8 cellular contexts compared by ENCODE assay signal in the genomic region with DNA sequence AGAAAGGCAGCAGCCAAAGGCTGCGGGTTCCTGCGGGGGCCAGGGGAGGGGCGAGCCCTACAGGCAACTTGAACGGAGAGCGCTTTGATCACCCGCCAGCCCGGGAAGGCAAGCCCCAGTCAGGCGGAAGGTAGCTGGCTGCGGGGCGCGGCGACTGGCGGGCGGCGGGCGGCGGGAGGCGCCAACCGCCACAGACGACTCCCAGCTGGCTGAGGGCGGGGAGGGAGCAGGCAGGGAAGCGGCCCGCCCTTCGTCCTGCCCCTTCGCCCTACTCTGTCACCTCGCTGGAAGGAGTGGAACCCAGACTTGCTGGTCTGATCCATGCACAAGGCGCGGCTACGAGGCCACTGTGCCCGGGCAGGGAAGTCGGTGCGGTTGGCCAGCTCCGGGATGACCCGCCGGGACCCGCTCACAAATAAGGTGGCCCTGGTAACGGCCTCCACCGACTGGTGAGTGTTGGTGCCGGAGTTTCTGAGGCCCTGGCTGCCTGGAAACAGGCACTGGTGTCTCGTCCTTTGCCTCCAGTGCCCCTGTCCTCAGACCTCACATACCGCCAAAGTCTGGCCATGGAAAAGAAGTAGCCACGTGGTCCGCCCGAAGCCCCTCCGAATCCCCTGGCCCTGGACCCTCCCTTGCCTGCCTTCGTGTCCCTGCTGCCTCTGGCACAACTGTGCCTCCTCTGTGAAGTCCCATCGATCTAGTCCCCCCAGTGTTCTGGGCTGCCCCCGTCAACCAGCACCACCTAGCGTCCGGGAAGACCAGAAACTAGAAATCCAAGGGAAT. TPM values are rescaled to one million over a fixed set of nuclear protein-coding genes. Genes with fewer than 3 reads are reported as not detected.
DNase-seq lines count a peak whose midpoint lies in the region; ATAC-seq and TF ChIP-seq lines count a peak whose summit lies in the region.
"Not testable (repeated sequence)": the region's sequence is repeated elsewhere in the genome, so short reads cannot be mapped to it uniquely, and the experiment has no call there.

No MANE protein-coding gene starts in this region.

- H3K4me2 ChIP-seq in neural progenitor cell: peak overlapping the region; percentile 93

- H3K27ac Mint-ChIP-seq in activated naive CD4-positive, alpha-beta T cell treated with anti-CD3 and anti-CD28 coated beads, Interleukin-2, amount 50 U/mL, for 72 hours: peak overlapping the region; percentile 89 to 92
- H3K27ac Mint-ChIP-seq in neural progenitor cell: peak overlapping the region; percentile 87

- not testable (repeated sequence) for H3K9ac ChIP-seq in neural progenitor cell
- H3K9ac ChIP-seq in subcutaneous abdominal adipose tissue (ENCODE audit: low read length in 5 of 5): peak overlapping the region in 4 of 5 donors; percentile 74 to 85 (median 77)

- H3K27ac ChIP-seq in neural progenitor cell: not testable (repeated sequence)
- peak overlapping the region; percentile 78 for H3K27ac ChIP-seq in subcutaneous abdominal adipose tissue (ENCODE audit: low read depth, low read length)

- H2AFZ ChIP-seq in neural progenitor cell (replicated peaks): peak overlapping the region; percentile 98

- H3K79me2 ChIP-seq in neural progenitor cell (ENCODE audit: low read depth): not testable (repeated sequence)

- H3K4me1 ChIP-seq in neural progenitor cell: not testable (repeated sequence)
- H3K4me1 ChIP-seq in subcutaneous abdominal adipose tissue (ENCODE audit: control insufficient read depth in 5 of 5, insufficient read depth in 5 of 5, low read length in 5 of 5): peaks cover 0 to 23% (median 11%) of the 10 kb centered on the region in 5 donors

- peak overlapping the region; percentile 59 for H3K4me3 ChIP-seq in neural progenitor cell
- peak overlapping the region; percentile 70 to 80 (median 75) for H3K4me3 ChIP-seq in subcutaneous abdominal adipose tissue (ENCODE audit: low read depth in 1 of 5, low read length in 5 of 5)

- peak overlapping the region; percentile 93 for H3K4me3 Mint-ChIP-seq in neural progenitor cell

- DNase-seq in GF-D8 (lab: John Stamatoyannopoulos, UW): peak; percentile 37
- peak; percentile 76 for DNase-seq in NCI-H1105 (lab: John Stamatoyannopoulos, UW)
- peak; percentile 85 for DNase-seq in SK-N-DZ (ENCODE audit: low spot score)
- DNase-seq in activated naive CD4-positive, alpha-beta T cell treated with anti-CD3 and anti-CD28 coated beads, Interleukin-2, amount 50 U/mL, for 72 hours (ENCODE audit: low spot score in 2 of 2): peak; percentile 70 to 79
- DNase-seq in germinal center (ENCODE audit: low spot score): peak; percentile 67
- peak; percentile 85 for DNase-seq in neural progenitor cell (ENCODE audit: low spot score)

- H3K27me3 ChIP-seq in neural progenitor cell; subcutaneous abdominal adipose tissue (ENCODE audit: control insufficient read depth in 5 of 5, insufficient read depth in 4 of 5, low read length in 5 of 5): not testable (repeated sequence)

- peaks cover 16% of the 10 kb centered on the region for H3K27me3 Mint-ChIP-seq in neural progenitor cell (ENCODE audit: insufficient read depth, low read depth)

- H3K36me3 Mint-ChIP-seq in activated naive CD4-positive, alpha-beta T cell treated with anti-CD3 and anti-CD28 coated beads, Interleukin-2, amount 50 U/mL, for 72 hours; neural progenitor cell: not testable (repeated sequence)

- not testable (repeated sequence) for H4K20me1 ChIP-seq in neural progenitor cell (ENCODE audit: low read depth)

- H3K4me1 Mint-ChIP-seq in neural progenitor cell: peaks cover 10% of the 10 kb centered on the region

- peak; percentile 56 for ATAC-seq in HG02571 (IDR thresholded peaks at IDR 0.05; ENCODE audit: unreplicated experiment)
- peak; percentile 91 to 92 for ATAC-seq in activated naive CD4-positive, alpha-beta T cell treated with anti-CD3 and anti-CD28 coated beads, Interleukin-2, amount 50 U/mL, for 72 hours

- H3K9me3 ChIP-seq in neural progenitor cell (ENCODE audit: low read depth); subcutaneous abdominal adipose tissue (ENCODE audit: control insufficient read depth in 5 of 5, low read length in 5 of 5): not testable (repeated sequence)

- not testable (repeated sequence) for H3K36me3 ChIP-seq in neural progenitor cell; subcutaneous abdominal adipose tissue (ENCODE audit: control insufficient read depth in 5 of 5, insufficient read depth in 5 of 5, low read length in 5 of 5)

- H3F3A ChIP-seq in neural progenitor cell (ENCODE audit: low read depth): not testable (repeated sequence)

- H3K9me3 Mint-ChIP-seq in activated naive CD4-positive, alpha-beta T cell treated with anti-CD3 and anti-CD28 coated beads, Interleukin-2, amount 50 U/mL, for 72 hours: not testable (repeated sequence)
- peaks cover 14% of the 10 kb centered on the region for H3K9me3 Mint-ChIP-seq in neural progenitor cell

- peak; percentile 75 for TF ChIP-seq CTCF in neural progenitor cell (IDR thresholded peaks at IDR 0.05)

RNA-seq across cellular contexts. Expression of a gene that starts 15.4 kb away (rescaled TPM):
- polyA plus RNA-seq in SK-N-DZ (2014; cell fraction: cytosol; rRNA removed): 13.1 and 15.7 TPM in 2 replicates
- 158 and 175 TPM in 2 replicates for polyA plus RNA-seq in SK-N-DZ (2014; cell fraction: nucleus; rRNA removed)
- total RNA-seq in activated naive CD4-positive, alpha-beta T cell treated with anti-CD3 and anti-CD28 coated beads, Interleukin-2, amount 50 U/mL, for 72 hours: 1 to 10 TPM; 2.1 to 6.7 TPM
- 0.77 and 1.4 TPM in 2 replicates for total RNA-seq in neural progenitor cell (ENCODE audit: low replicate concordance)

RNA-seq across cellular contexts. Expression of a gene that starts 35.0 kb away (rescaled TPM):
- 0.41 TPM in 1 of 2 replicates, not detected in the other for polyA plus RNA-seq in SK-N-DZ (2014; cell fraction: cytosol; rRNA removed)
- 0.39 and 1.4 TPM in 2 replicates for polyA plus RNA-seq in SK-N-DZ (2014; cell fraction: nucleus; rRNA removed)
- under 1 TPM in 1 of 2 donors, not detected in 1; 0.14 TPM for total RNA-seq in activated naive CD4-positive, alpha-beta T cell treated with anti-CD3 and anti-CD28 coated beads, Interleukin-2, amount 50 U/mL, for 72 hours
- total RNA-seq in neural progenitor cell (ENCODE audit: low replicate concordance): not detected in 2 replicates

RNA-seq across cellular contexts. Expression of a gene that starts 47.6 kb away (rescaled TPM):
- 1.9 and 4.2 TPM in 2 replicates for polyA plus RNA-seq in SK-N-DZ (2014; cell fraction: cytosol; rRNA removed)
- 0.17 and 3.4 TPM in 2 replicates for polyA plus RNA-seq in SK-N-DZ (2014; cell fraction: nucleus; rRNA removed)
- total RNA-seq in activated naive CD4-positive, alpha-beta T cell treated with anti-CD3 and anti-CD28 coated beads, Interleukin-2, amount 50 U/mL, for 72 hours: 10 to 100 TPM; 13.5 to 22.1 TPM
- total RNA-seq in neural progenitor cell (ENCODE audit: low replicate concordance): 3.6 and 7.4 TPM in 2 replicates

RNA-seq across cellular contexts. Expression of a gene that starts 57.7 kb away (rescaled TPM):
- 38.6 and 40.2 TPM in 2 replicates for polyA plus RNA-seq in SK-N-DZ (2014; cell fraction: cytosol; rRNA removed)
- 35.4 and 45.6 TPM in 2 replicates for polyA plus RNA-seq in SK-N-DZ (2014; cell fraction: nucleus; rRNA removed)
- 10 to 100 TPM; 40.9 to 89.2 TPM for total RNA-seq in activated naive CD4-positive, alpha-beta T cell treated with anti-CD3 and anti-CD28 coated beads, Interleukin-2, amount 50 U/mL, for 72 hours
- 11.1 and 26.6 TPM in 2 replicates for total RNA-seq in neural progenitor cell (ENCODE audit: low replicate concordance)
